Comparison of ENCODE assay signal across 12 cellular contexts in the genomic region with DNA sequence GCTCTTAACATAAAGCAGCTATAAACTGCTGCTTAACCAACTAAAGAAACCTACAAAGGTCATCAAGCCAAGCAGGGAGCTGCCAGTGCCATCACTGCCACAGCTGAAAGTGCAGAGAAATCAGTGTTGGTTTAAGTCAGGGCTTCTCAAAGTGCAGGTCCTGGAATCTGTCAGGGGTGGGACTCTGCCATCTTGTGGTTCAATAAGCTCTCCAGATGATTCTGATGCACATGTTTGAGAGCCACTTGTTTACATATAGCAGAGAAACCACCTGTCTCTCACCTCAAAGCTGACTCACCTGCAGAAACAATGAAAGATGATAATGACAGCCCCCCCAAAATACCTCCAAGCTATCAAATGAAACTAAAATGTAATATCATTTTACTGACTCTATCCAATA. TPM values are rescaled to one million over a fixed set of nuclear protein-coding genes. Genes with fewer than 3 reads are reported as not detected.
DNase-seq lines count a peak whose midpoint lies in the region; ATAC-seq and TF ChIP-seq lines count a peak whose summit lies in the region.
"Had no signal": no experiment of that assay in that cellular context is flagged by ENCODE, and none has a peak within 500 bp of the region (broad histone marks: within the 10 kb centered on the region; RNA-seq: fewer than 3 reads in every experiment).

No MANE protein-coding gene starts in this region.

- H3K36me3 ChIP-seq in tibial artery: no peaks in the 10 kb centered on the region
- H3K36me3 ChIP-seq: MG63 had no signal

- intact Hi-C loops in activated naive CD4-positive, alpha-beta T cell treated with anti-CD3 and anti-CD28 coated beads for 36 hours (cut with micrococcal nuclease): loop anchor here (1.0 kb wide), 1 partner anchor 251 kb away; no protein-coding TSS in a partner anchor
- intact Hi-C loops in tibial artery (cut with DNase I; ENCODE audit: low total_unique reads): no loop called here

- H3K4me1 ChIP-seq in tibial artery: peaks cover 0 to 11% (median 0%) of the 10 kb centered on the region in 4 donors

- CTCF ChIA-PET in activated naive CD4-positive, alpha-beta T cell treated with anti-CD3 and anti-CD28 coated beads for 36 hours (lab: Charles Lee): interaction anchor here (0.6 to 2.5 kb wide), 10 partner anchors 10 to 373 kb away, joined by 3 to 8 read pairs (median 4); a partner anchor contains a TSS
- CTCF ChIA-PET in WTC11 (lab: Charles Lee): interaction anchor here (0.7 to 3.1 kb wide), 9 partner anchors 9 to 363 kb away, joined by 3 to 23 read pairs (median 4); a partner anchor contains a TSS

- H3K9me3 ChIP-seq in tibial artery: no peaks in the 10 kb centered on the region
- H3K9me3 ChIP-seq: MG63 had no signal

- POLR2A ChIA-PET in WTC11 (lab: Charles Lee): interaction anchor here (0.7 kb wide), 1 partner anchor 147 kb away, joined by 3 read pairs; no protein-coding TSS in a partner anchor

- TF ChIP-seq CTCF in WTC11 (IDR thresholded peaks at IDR 0.05) (no peak), osteocyte (IDR thresholded peaks at IDR 0.05) (peak; percentile 26), tibial artery (IDR thresholded peaks at IDR 0.05) (no peak)

- no peaks in the 10 kb centered on the region for H3K36me3 Mint-ChIP-seq in activated naive CD4-positive, alpha-beta T cell treated with anti-CD3 and anti-CD28 coated beads for 36 hours (ENCODE audit: low read depth)
- H3K36me3 Mint-ChIP-seq in WTC11 (no peaks in the 10 kb centered on the region), osteocyte (ENCODE audit: unreplicated experiment) (no peaks in the 10 kb centered on the region)

- H3K9me3 Mint-ChIP-seq in activated naive CD4-positive, alpha-beta T cell treated with anti-CD3 and anti-CD28 coated beads for 36 hours: no peaks in the 10 kb centered on the region
- H3K9me3 Mint-ChIP-seq in WTC11: no peaks in the 10 kb centered on the region
- no peaks in the 10 kb centered on the region for H3K9me3 Mint-ChIP-seq in osteocyte (ENCODE audit: unreplicated experiment)

- peaks cover 12% of the 10 kb centered on the region for H3K27me3 Mint-ChIP-seq in activated naive CD4-positive, alpha-beta T cell treated with anti-CD3 and anti-CD28 coated beads for 36 hours (ENCODE audit: low read depth)
- H3K27me3 Mint-ChIP-seq in WTC11 (ENCODE audit: low read depth): no peaks in the 10 kb centered on the region
- peaks cover 16% of the 10 kb centered on the region for H3K27me3 Mint-ChIP-seq in osteocyte (ENCODE audit: unreplicated experiment)

- H3K4me3 ChIP-seq in tibial artery: no peak overlapping the region
- H3K4me3 ChIP-seq: lung, MG63 had no signal

- peak; percentile 27 for DNase-seq in activated naive CD4-positive, alpha-beta T cell treated with anti-CD3 and anti-CD28 coated beads for 36 hours
- no peak for DNase-seq in activated naive CD4-positive, alpha-beta T cell (lab: John Stamatoyannopoulos, UW)
- DNase-seq in NCI-H1105 (lab: John Stamatoyannopoulos, UW) (peak; percentile 36), WTC11 (ENCODE audit: low spot score) (no peak), osteocyte (ENCODE audit: extremely low spot score, unreplicated experiment) (no peak), tibial artery (no peak), A172 (ENCODE audit: low spot score) (no peak)
- no peak for DNase-seq in stimulated activated CD4-positive, alpha-beta T cell treated with anti-CD3 and anti-CD28 coated beads, Interleukin-4, amount 100 ng/mL, for 1 hour
- DNase-seq: activated CD4-positive, alpha-beta T cell treated with anti-CD3 and anti-CD28 coated beads for 48 hours; GOT3; MG63 had no signal

- no peak overlapping the region for H3K27ac Mint-ChIP-seq in activated naive CD4-positive, alpha-beta T cell treated with anti-CD3 and anti-CD28 coated beads for 36 hours
- H3K27ac Mint-ChIP-seq in WTC11: no peak overlapping the region
- no peak overlapping the region for H3K27ac Mint-ChIP-seq in osteocyte (ENCODE audit: unreplicated experiment)

- no peaks in the 10 kb centered on the region for H3K27me3 ChIP-seq in tibial artery
- H3K27me3 ChIP-seq: MG63 had no signal

- no peaks in the 10 kb centered on the region for H3K4me1 Mint-ChIP-seq in activated naive CD4-positive, alpha-beta T cell treated with anti-CD3 and anti-CD28 coated beads for 36 hours (ENCODE audit: low read depth)
- peaks cover 26% of the 10 kb centered on the region for H3K4me1 Mint-ChIP-seq in WTC11
- H3K4me1 Mint-ChIP-seq in osteocyte (ENCODE audit: unreplicated experiment): no peaks in the 10 kb centered on the region

- H3K4me3 Mint-ChIP-seq in activated naive CD4-positive, alpha-beta T cell treated with anti-CD3 and anti-CD28 coated beads for 36 hours: no peak overlapping the region
- H3K4me3 Mint-ChIP-seq in WTC11 (no peak overlapping the region), osteocyte (ENCODE audit: unreplicated experiment) (no peak overlapping the region)

- H3K27ac ChIP-seq in tibial artery: no peak overlapping the region

- ATAC-seq in WTC11: peak; percentile 18

TF ChIP-seq in WTC11, 78 proteins besides CTCF, POLR2A, EP300 and RAD21 (continues in another document):
- TF ChIP-seq MXD4 (CRISPR knock-in tag; IDR thresholded peaks at IDR 0.05; ENCODE audit: borderline replicate concordance) (no peak), ZNF138 (CRISPR knock-in tag; conservative IDR thresholded peaks at IDR 0.05) (no peak), IRF2 (CRISPR knock-in tag; IDR thresholded peaks at IDR 0.05; ENCODE audit: borderline replicate concordance, low read depth) (no peak), NR3C1 (CRISPR knock-in tag; conservative IDR thresholded peaks at IDR 0.05; ENCODE audit: low read depth) (no peak), MYBL2 (CRISPR knock-in tag; IDR thresholded peaks at IDR 0.05) (no peak), GRHL2 (CRISPR knock-in tag; IDR thresholded peaks at IDR 0.05; ENCODE audit: insufficient replicate concordance, severe bottlenecking) (no peak)
- TF ChIP-seq, protein P1, sequence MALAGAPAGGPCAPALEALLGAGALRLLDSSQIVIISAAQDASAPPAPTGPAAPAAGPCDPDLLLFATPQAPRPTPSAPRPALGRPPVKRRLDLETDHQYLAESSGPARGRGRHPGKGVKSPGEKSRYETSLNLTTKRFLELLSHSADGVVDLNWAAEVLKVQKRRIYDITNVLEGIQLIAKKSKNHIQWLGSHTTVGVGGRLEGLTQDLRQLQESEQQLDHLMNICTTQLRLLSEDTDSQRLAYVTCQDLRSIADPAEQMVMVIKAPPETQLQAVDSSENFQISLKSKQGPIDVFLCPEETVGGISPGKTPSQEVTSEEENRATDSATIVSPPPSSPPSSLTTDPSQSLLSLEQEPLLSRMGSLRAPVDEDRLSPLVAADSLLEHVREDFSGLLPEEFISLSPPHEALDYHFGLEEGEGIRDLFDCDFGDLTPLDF (CRISPR knock-in tag; IDR thresholded peaks at IDR 0.05): no peak
- TF ChIP-seq, protein P2, sequence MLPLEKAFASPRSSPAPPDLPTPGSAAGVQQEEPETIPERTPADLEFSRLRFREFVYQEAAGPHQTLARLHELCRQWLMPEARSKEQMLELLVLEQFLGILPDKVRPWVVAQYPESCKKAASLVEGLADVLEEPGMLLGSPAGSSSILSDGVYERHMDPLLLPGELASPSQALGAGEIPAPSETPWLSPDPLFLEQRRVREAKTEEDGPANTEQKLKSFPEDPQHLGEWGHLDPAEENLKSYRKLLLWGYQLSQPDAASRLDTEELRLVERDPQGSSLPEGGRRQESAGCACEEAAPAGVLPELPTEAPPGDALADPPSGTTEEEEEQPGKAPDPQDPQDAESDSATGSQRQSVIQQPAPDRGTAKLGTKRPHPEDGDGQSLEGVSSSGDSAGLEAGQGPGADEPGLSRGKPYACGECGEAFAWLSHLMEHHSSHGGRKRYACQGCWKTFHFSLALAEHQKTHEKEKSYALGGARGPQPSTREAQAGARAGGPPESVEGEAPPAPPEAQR (CRISPR knock-in tag; IDR thresholded peaks at IDR 0.05): no peak
- TF ChIP-seq, protein P3, sequence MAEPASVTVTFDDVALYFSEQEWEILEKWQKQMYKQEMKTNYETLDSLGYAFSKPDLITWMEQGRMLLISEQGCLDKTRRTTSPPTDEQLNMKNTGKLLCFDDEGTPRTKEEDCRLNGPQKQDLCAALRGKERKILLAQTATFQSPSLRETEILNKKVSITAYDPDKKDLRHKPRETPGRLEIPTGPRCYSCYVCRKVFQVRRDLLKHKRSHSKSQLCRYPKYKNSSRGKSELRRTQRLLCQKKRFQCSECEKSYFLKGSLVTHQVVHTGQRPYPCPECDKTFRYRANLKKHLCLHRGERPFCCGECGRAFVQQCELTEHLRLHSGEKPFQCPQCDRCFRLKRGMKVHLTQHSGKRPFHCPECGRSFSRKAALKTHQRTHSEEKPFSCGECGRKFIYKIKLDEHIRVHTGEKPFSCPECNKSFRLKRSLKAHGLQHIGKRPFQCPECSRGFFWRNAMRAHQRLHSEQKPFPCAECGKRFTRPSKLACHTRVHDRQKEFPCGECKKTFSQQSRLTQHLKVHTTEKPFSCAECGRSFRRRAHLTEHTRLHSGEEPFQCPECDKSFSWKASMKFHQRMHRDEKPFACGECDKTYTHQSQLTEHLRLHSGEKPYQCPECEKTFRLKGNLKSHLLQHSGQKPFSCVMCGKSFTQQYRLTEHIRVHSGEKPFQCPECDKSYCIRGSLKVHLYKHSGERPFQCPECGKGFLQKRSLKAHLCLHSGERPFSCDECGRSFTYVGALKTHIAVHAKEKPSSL (CRISPR knock-in tag; conservative IDR thresholded peaks at IDR 0.05): no peak
- TF ChIP-seq, protein P4, sequence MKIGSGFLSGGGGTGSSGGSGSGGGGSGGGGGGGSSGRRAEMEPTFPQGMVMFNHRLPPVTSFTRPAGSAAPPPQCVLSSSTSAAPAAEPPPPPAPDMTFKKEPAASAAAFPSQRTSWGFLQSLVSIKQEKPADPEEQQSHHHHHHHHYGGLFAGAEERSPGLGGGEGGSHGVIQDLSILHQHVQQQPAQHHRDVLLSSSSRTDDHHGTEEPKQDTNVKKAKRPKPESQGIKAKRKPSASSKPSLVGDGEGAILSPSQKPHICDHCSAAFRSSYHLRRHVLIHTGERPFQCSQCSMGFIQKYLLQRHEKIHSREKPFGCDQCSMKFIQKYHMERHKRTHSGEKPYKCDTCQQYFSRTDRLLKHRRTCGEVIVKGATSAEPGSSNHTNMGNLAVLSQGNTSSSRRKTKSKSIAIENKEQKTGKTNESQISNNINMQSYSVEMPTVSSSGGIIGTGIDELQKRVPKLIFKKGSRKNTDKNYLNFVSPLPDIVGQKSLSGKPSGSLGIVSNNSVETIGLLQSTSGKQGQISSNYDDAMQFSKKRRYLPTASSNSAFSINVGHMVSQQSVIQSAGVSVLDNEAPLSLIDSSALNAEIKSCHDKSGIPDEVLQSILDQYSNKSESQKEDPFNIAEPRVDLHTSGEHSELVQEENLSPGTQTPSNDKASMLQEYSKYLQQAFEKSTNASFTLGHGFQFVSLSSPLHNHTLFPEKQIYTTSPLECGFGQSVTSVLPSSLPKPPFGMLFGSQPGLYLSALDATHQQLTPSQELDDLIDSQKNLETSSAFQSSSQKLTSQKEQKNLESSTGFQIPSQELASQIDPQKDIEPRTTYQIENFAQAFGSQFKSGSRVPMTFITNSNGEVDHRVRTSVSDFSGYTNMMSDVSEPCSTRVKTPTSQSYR (CRISPR knock-in tag; IDR thresholded peaks at IDR 0.05): no peak

RNA-seq across cellular contexts. Expression of a gene that starts 49.3 kb away (rescaled TPM):
- 10 to 100 TPM; 45.0 to 45.5 TPM for total RNA-seq in activated naive CD4-positive, alpha-beta T cell treated with anti-CD3 and anti-CD28 coated beads for 36 hours
- total RNA-seq in WTC11 (2021): 32.5 to 36.4 TPM (median 33.8 TPM) in 3 replicates
- 80.5 and 81.8 TPM in 2 replicates for total RNA-seq in osteocyte
- total RNA-seq in A172 (2014; rRNA removed; shearing (Covaris generic)): 25.1 and 25.3 TPM in 2 replicates

Comparison
In these comparisons a context has a peak if more than half of its experiments do, and no peak if none do; other contexts are left out.
1. DNase-seq: peak in activated naive CD4-positive, alpha-beta T cell treated with anti-CD3 and anti-CD28 coated beads for 36 hours (single experiment) and NCI-H1105 (single experiment); none in activated naive CD4-positive, alpha-beta T cell (0 of 4), WTC11 (single experiment), osteocyte (single experiment), stimulated activated CD4-positive, alpha-beta T cell treated with anti-CD3 and anti-CD28 coated beads, Interleukin-4, amount 100 ng/mL, for 1 hour (single experiment), tibial artery (0 of 2) and A172 (single experiment).